2 cellular contexts compared by ENCODE assay signal in genomic region chr15:59378855-59379254, GRCh38.
A peak's percentile ranks its signal among the peaks of the same experiment; 100 is the strongest.
TF ChIP-seq lines count a peak whose summit lies in the region.

No MANE protein-coding gene starts in this region.

TF ChIP-seq in HepG2, 621 proteins besides CTCF, POLR2A, EP300 and RAD21:
- peak; percentile 78 for TF ChIP-seq ELF3 (CRISPR knock-in tag; IDR thresholded peaks at IDR 0.05)
- no peak for TF ChIP-seq FOXA1 (IDR thresholded peaks at IDR 0.05)
- TF ChIP-seq FOXA1 (CRISPR knock-in tag; IDR thresholded peaks at IDR 0.05): 0 out of 2 replicates have a peak, but pooled peaks have one; percentile 19
- TF ChIP-seq FOXA3 (CRISPR knock-in tag; IDR thresholded peaks at IDR 0.05): peak; percentile 58; the same call in 1 of the 2 replicates
- 0 out of 2 replicates have a peak, but pooled peaks have one; percentile 14 for TF ChIP-seq FOXP4 (CRISPR knock-in tag; IDR thresholded peaks at IDR 0.05)
- no peak for TF ChIP-seq FOXP1 (IDR thresholded peaks at IDR 0.05)
- peak; percentile 56 for TF ChIP-seq FOXP1 (CRISPR knock-in tag; IDR thresholded peaks at IDR 0.05)
- TF ChIP-seq NFIC (IDR thresholded peaks at IDR 0.05; ENCODE audit: low read length): peak; percentile 23; the same call in 1 of the 2 replicates
- TF ChIP-seq PRMT3 (CRISPR knock-in tag; IDR thresholded peaks at IDR 0.05; ENCODE audit: borderline replicate concordance, low read depth): no peak
- TF ChIP-seq SP2 (CRISPR knock-in tag; IDR thresholded peaks at IDR 0.05): no peak
- peak; percentile 41 for TF ChIP-seq ARID5B (CRISPR knock-in tag; IDR thresholded peaks at IDR 0.05)
- TF ChIP-seq PAXIP1 (CRISPR knock-in tag; conservative IDR thresholded peaks at IDR 0.05): 0 out of 2 replicates have a peak, but pooled peaks have one; percentile 21

TF ChIP-seq in GM12891, 5 proteins besides CTCF, POLR2A, EP300 and RAD21:
- no peak for TF ChIP-seq POLR2AphosphoS5 (IDR thresholded peaks at IDR 0.05; ENCODE audit: low read depth, low read length)
- no peak for TF ChIP-seq TAF1 (IDR thresholded peaks at IDR 0.05; ENCODE audit: low read depth, low read length)
- no peak for TF ChIP-seq PAX5 (IDR thresholded peaks at IDR 0.05; ENCODE audit: insufficient read depth, low read length, severe bottlenecking)
- TF ChIP-seq POU2F2 (IDR thresholded peaks at IDR 0.05; ENCODE audit: low read depth, low read length): no peak
- TF ChIP-seq SPI1 (IDR thresholded peaks at IDR 0.05; ENCODE audit: low read depth, low read length): peak; percentile 36; the same call in 1 of the 2 replicates
